ENCODE assay signal across 16 cellular contexts in genomic region chr22:49633010-49633324, GRCh38.
DNase-seq lines count a peak whose midpoint lies in the region; ATAC-seq and TF ChIP-seq lines count a peak whose summit lies in the region.
"Had no signal": no experiment of that assay in that cellular context is flagged by ENCODE, and none has a peak within 500 bp of the region (broad histone marks: within the 10 kb centered on the region; RNA-seq: fewer than 3 reads in every experiment).

No MANE protein-coding gene starts in this region.

- H3K9ac ChIP-seq in H9 (ENCODE audit: extremely low read depth, insufficient read length, low read length) (no peak overlapping the region), neuronal stem cell (ENCODE audit: low read depth, low read length, poor library complexity) (peak overlapping the region; percentile 54)

- H4K5ac ChIP-seq in H9 (ENCODE audit: insufficient read length, low read depth, low read length): no peak overlapping the region

- H3K36me3 Mint-ChIP-seq in H9 (ENCODE audit: insufficient read depth in 1 of 3, low read depth in 3 of 3): no peaks in the 10 kb centered on the region

- no peak overlapping the region for H3K14ac ChIP-seq in H9 (ENCODE audit: insufficient read depth, low read length)
- no peak overlapping the region for H3K14ac ChIP-seq in neuronal stem cell (ENCODE audit: low read length)

- peaks cover 8 to 17% of the 10 kb centered on the region in 2 experiments for H3K4me1 Mint-ChIP-seq in H9
- H3K4me1 Mint-ChIP-seq in stimulated activated naive CD8-positive, alpha-beta T cell treated with anti-CD3 and anti-CD28 coated beads, Interleukin-15, amount 100 ng/mL, for 72 hours: peaks cover 24% of the 10 kb centered on the region

- H2AK5ac ChIP-seq in H9 (ENCODE audit: insufficient read length, low read length): no peak overlapping the region
- H2AK5ac ChIP-seq in neuronal stem cell (ENCODE audit: low read depth, low read length): peak overlapping the region; percentile 80

- no peaks in the 10 kb centered on the region for H3K36me3 ChIP-seq in neuronal stem cell (replicated peaks in 1 of 2; ENCODE audit: control insufficient read depth in 2 of 2, insufficient read depth in 2 of 2, low read length in 2 of 2)
- H3K36me3 ChIP-seq: colonic mucosa, gastroesophageal sphincter had no signal

- H3K4me2 ChIP-seq in H9 (ENCODE audit: insufficient read depth, insufficient read length, low read length): peak overlapping the region; percentile 52
- no peak overlapping the region for H3K4me2 ChIP-seq in neuronal stem cell (ENCODE audit: insufficient read depth, low read length, poor library complexity, severe bottlenecking)

- H3K23ac ChIP-seq in H9 (ENCODE audit: insufficient read length, low read depth, low read length): no peak overlapping the region
- H3K23ac ChIP-seq in neuronal stem cell (ENCODE audit: low read depth, low read length, poor library complexity): no peak overlapping the region

- ATAC-seq in left ventricle myocardium superior (no peak), HG02642 (IDR thresholded peaks at IDR 0.05; ENCODE audit: poor library complexity, unreplicated experiment) (no peak)
- no peak for ATAC-seq in stimulated activated naive CD8-positive, alpha-beta T cell treated with anti-CD3 and anti-CD28 coated beads, Interleukin-15, amount 100 ng/mL, for 72 hours

- H3K9me3 Mint-ChIP-seq in H9: no peaks in the 10 kb centered on the region
- no peaks in the 10 kb centered on the region for H3K9me3 Mint-ChIP-seq in stimulated activated naive CD8-positive, alpha-beta T cell treated with anti-CD3 and anti-CD28 coated beads, Interleukin-15, amount 100 ng/mL, for 72 hours
- H3K9me3 Mint-ChIP-seq: T-helper 2 cell treated with Interferon-gamma antibody and Interleukin-4, amounts not matched to agents 5 μg/mL and 100 μg/mL, for 36 hours had no signal

- intact Hi-C loops in left ventricle myocardium superior (cut with micrococcal nuclease): no loop called here

- no peak overlapping the region for H3K56ac ChIP-seq in H9 (ENCODE audit: insufficient read length, low read depth, low read length)

- no peak overlapping the region for H3K18ac ChIP-seq in H9 (ENCODE audit: insufficient read length, low read depth, low read length)
- H3K18ac ChIP-seq in neuronal stem cell (ENCODE audit: low read length): peak overlapping the region; percentile 94

- H3K27me3 Mint-ChIP-seq in H9 (ENCODE audit: low read depth): peaks cover 8% of the 10 kb centered on the region
- no peaks in the 10 kb centered on the region for H3K27me3 Mint-ChIP-seq in stimulated activated naive CD8-positive, alpha-beta T cell treated with anti-CD3 and anti-CD28 coated beads, Interleukin-15, amount 100 ng/mL, for 72 hours

- no peak overlapping the region for H2BK20ac ChIP-seq in H9 (ENCODE audit: low read depth, low read length, poor library complexity, severe bottlenecking)

- peak overlapping the region; percentile 3 to 65; a peak in 2 of 5 replicates for H3K4me3 Mint-ChIP-seq in H9
- no peak overlapping the region for H3K4me3 Mint-ChIP-seq in stimulated activated naive CD8-positive, alpha-beta T cell treated with anti-CD3 and anti-CD28 coated beads, Interleukin-15, amount 100 ng/mL, for 72 hours
- H3K4me3 Mint-ChIP-seq: HFFc6; T-helper 2 cell treated with Interferon-gamma antibody and Interleukin-4, amounts not matched to agents 5 μg/mL and 100 μg/mL, for 36 hours had no signal

- H3K4me3 ChIP-seq in neuronal stem cell (ENCODE audit: low read length in 2 of 2): no peak overlapping the region

- no peak overlapping the region for H4K91ac ChIP-seq in H9 (ENCODE audit: insufficient read length, low read depth, low read length)
- H4K91ac ChIP-seq in neuronal stem cell (ENCODE audit: low read depth, low read length, poor library complexity): no peak overlapping the region

- H3K23me2 ChIP-seq in H9 (ENCODE audit: insufficient read length, low read depth, low read length, poor library complexity, severe bottlenecking): no peaks in the 10 kb centered on the region

- no peak overlapping the region for H3T11ph ChIP-seq in H9 (ENCODE audit: low read length)

- H2BK15ac ChIP-seq in H9 (ENCODE audit: low read depth, low read length): no peak overlapping the region
- H2BK15ac ChIP-seq in neuronal stem cell (ENCODE audit: low read length): peak overlapping the region; percentile 71

- no peaks in the 10 kb centered on the region for H4K20me1 ChIP-seq in H9 (ENCODE audit: control insufficient read depth, insufficient read depth, insufficient read length)

- WGBS in H9 (ENCODE audit: extremely low coverage, insufficient read length, low lambda C conversion rate): no CpG with 5 or more reads among the region's 12 CpGs
- no CpG with 5 or more reads among the region's 12 CpGs for WGBS in neuronal stem cell (ENCODE audit: extremely low coverage in 2 of 2, insufficient read length in 2 of 2, insufficient replicate concordance in 1 of 2), 2 donors

- H3K4me1 ChIP-seq in H9 (ENCODE audit: insufficient read depth, low read length): peaks cover 3% of the 10 kb centered on the region; the same call in 1 of the 2 replicates
- H3K4me1 ChIP-seq in neuronal stem cell (ENCODE audit: control insufficient read depth in 2 of 2, insufficient read depth in 1 of 2, low read depth in 1 of 2, low read length in 2 of 2): peaks cover 5 to 32% of the 10 kb centered on the region in 2 donors

- H2BK12ac ChIP-seq in H9 (ENCODE audit: insufficient read length, low read depth, low read length) (no peak overlapping the region), neuronal stem cell (ENCODE audit: low read length) (peak overlapping the region; percentile 49)

- H3K9me3 ChIP-seq in H9 (ENCODE audit: control insufficient read depth, low read depth, low read length): no peaks in the 10 kb centered on the region
- H3K9me3 ChIP-seq in neuronal stem cell (replicated peaks in 1 of 2; ENCODE audit: control insufficient read depth in 2 of 2, insufficient read depth in 1 of 2, low read depth in 1 of 2, low read length in 2 of 2): no peaks in the 10 kb centered on the region
- H3K9me3 ChIP-seq: colonic mucosa, gastroesophageal sphincter, neutrophil had no signal

- H3K27ac Mint-ChIP-seq in H9: peak overlapping the region in 1 of 3 experiments; percentile 92; a peak in 2 of 7 replicates
- no peak overlapping the region for H3K27ac Mint-ChIP-seq in stimulated activated naive CD8-positive, alpha-beta T cell treated with anti-CD3 and anti-CD28 coated beads, Interleukin-15, amount 100 ng/mL, for 72 hours
- H3K27ac Mint-ChIP-seq: HFFc6; T-helper 2 cell treated with Interferon-gamma antibody and Interleukin-4, amounts not matched to agents 5 μg/mL and 100 μg/mL, for 36 hours had no signal

- H3K79me2 ChIP-seq in H9 (ENCODE audit: insufficient read depth, low read length): no peaks in the 10 kb centered on the region

- H2BK5ac ChIP-seq in H9 (ENCODE audit: insufficient read length, low read length): no peak overlapping the region
- H2BK5ac ChIP-seq in neuronal stem cell (ENCODE audit: low read length): no peak overlapping the region

- H3K79me1 ChIP-seq in H9 (ENCODE audit: insufficient read depth, low read depth, low read length, poor library complexity, severe bottlenecking) (no peaks in the 10 kb centered on the region), neuronal stem cell (ENCODE audit: low read depth, low read length) (no peaks in the 10 kb centered on the region)

- H2BK120ac ChIP-seq in H9 (ENCODE audit: low read depth, low read length, poor library complexity, severe bottlenecking) (no peak overlapping the region), neuronal stem cell (ENCODE audit: low read depth, low read length) (peak overlapping the region; percentile 41)

- no peak overlapping the region for H3K4ac ChIP-seq in H9 (ENCODE audit: low read depth, low read length)
- H3K4ac ChIP-seq in neuronal stem cell (ENCODE audit: low read length): peak overlapping the region; percentile 77

- no peak for TF ChIP-seq CTCF in H9 (conservative IDR thresholded peaks at IDR 0.05)

- H2AFZ ChIP-seq in H9 (ENCODE audit: low read length): no peak overlapping the region
- H2AFZ ChIP-seq in neuronal stem cell (ENCODE audit: low read length): peak overlapping the region; percentile 96

- H4K8ac ChIP-seq in H9 (replicated peaks; ENCODE audit: insufficient read length, low read depth, low read length) (no peak overlapping the region), neuronal stem cell (ENCODE audit: low read depth, low read length) (no peak overlapping the region)

- H3K27me3 ChIP-seq in H9 (ENCODE audit: insufficient read depth, low read length) (no peaks in the 10 kb centered on the region), neuronal stem cell (ENCODE audit: control insufficient read depth in 3 of 3, insufficient read depth in 3 of 3, low read depth in 1 of 3, low read length in 3 of 3) (peaks cover 0 to 34% (median 2%) of the 10 kb centered on the region in 3 experiments)
- H3K27me3 ChIP-seq: colonic mucosa, neutrophil had no signal

- H3K27ac ChIP-seq in H9 (ENCODE audit: insufficient read length, low read depth, low read length): no peak overlapping the region
- H3K27ac ChIP-seq in neuronal stem cell (replicated peaks; ENCODE audit: low read length): no peak overlapping the region
- H3K27ac ChIP-seq: colonic mucosa, neutrophil had no signal

- DNase-seq in H9: no peak
- peak; percentile 68 for DNase-seq in NCI-H345 treated with DMSO at 0.1 percent for 48 hours (lab: John Stamatoyannopoulos, UW; ENCODE audit: unreplicated experiment)
- peak; percentile 44 for DNase-seq in left ventricle myocardium superior
- DNase-seq in neuronal stem cell (ENCODE audit: low spot score): no peak
- no peak for DNase-seq in stimulated activated naive CD8-positive, alpha-beta T cell treated with anti-CD3 and anti-CD28 coated beads, Interleukin-15, amount 100 ng/mL, for 72 hours
- DNase-seq in activated CD4-positive, alpha-beta T cell treated with anti-CD3 and anti-CD28 coated beads, Interleukin-2, amount 50 U/mL, for 1 hour: no peak
- DNase-seq: activated CD4-positive, alpha-beta T cell treated with anti-CD3 and anti-CD28 coated beads for 1 hour; activated gamma-delta T cell; HFFc6; MM.1S; stimulated activated CD4-positive, alpha-beta T cell treated with anti-CD3 and anti-CD28 coated beads, Interleukin-4, amount 100 ng/mL, for 24 hours had no signal

Comparison
In these comparisons a context has a peak if more than half of its experiments do, and no peak if none do; other contexts are left out.
1. DNase-seq: peak in NCI-H345 treated with DMSO at 0.1 percent for 48 hours (single experiment) and left ventricle myocardium superior (single experiment); none in H9 (single experiment), neuronal stem cell (single experiment), stimulated activated naive CD8-positive, alpha-beta T cell treated with anti-CD3 and anti-CD28 coated beads, Interleukin-15, amount 100 ng/mL, for 72 hours (0 of 2) and activated CD4-positive, alpha-beta T cell treated with anti-CD3 and anti-CD28 coated beads, Interleukin-2, amount 50 U/mL, for 1 hour (single experiment).
2. H3K4me3 Mint-ChIP-seq: peak in H9 (2 of 2); none in stimulated activated naive CD8-positive, alpha-beta T cell treated with anti-CD3 and anti-CD28 coated beads, Interleukin-15, amount 100 ng/mL, for 72 hours (0 of 2).